In the genomic region with DNA sequence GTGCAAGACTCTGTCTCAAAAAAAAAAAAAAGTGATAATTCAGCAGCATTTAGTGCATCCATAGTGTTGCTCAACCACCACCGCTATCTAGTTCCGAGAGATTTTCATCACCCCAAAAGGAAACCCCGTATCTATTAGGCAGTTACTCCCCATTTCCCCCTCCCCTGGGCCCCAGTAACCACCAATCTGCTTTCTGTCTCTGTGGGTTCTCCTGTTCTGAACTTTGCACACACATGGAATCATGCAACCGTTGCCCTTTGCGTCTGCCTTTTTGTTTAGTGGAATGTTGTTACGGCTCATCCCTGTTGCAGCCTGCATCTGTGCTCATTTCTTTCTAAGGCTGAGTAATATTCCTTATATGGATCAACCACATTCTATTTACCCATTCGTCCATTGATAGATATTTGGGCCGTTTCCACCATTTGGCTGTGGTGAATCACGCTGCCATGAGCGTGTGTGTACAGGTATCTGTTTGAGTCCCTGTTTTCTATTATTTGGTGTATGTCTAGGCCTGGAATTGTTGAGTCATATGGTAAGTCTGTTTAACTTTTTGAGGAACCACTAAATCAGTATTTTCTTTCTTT, we compare ENCODE assay signal across 1 cellular context.
A peak's percentile ranks its signal among the peaks of the same experiment; 100 is the strongest.
TF ChIP-seq lines count a peak whose summit lies in the region.

No MANE protein-coding gene starts in this region.

TF ChIP-seq in K562, 482 proteins besides CTCF, POLR2A, EP300 and RAD21 (continues in another document):
- no peak for TF ChIP-seq NELFE (IDR thresholded peaks at IDR 0.05; ENCODE audit: insufficient read depth, insufficient read length)
- peak; percentile 82 for TF ChIP-seq CEBPB (tag; IDR thresholded peaks at IDR 0.05)
- TF ChIP-seq ZBED1 (IDR thresholded peaks at IDR 0.05) = no peak
- TF ChIP-seq, protein P1, sequence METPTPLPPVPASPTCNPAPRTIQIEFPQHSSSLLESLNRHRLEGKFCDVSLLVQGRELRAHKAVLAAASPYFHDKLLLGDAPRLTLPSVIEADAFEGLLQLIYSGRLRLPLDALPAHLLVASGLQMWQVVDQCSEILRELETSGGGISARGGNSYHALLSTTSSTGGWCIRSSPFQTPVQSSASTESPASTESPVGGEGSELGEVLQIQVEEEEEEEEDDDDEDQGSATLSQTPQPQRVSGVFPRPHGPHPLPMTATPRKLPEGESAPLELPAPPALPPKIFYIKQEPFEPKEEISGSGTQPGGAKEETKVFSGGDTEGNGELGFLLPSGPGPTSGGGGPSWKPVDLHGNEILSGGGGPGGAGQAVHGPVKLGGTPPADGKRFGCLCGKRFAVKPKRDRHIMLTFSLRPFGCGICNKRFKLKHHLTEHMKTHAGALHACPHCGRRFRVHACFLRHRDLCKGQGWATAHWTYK (CRISPR knock-in tag; IDR thresholded peaks at IDR 0.05) = no peak
- no peak for TF ChIP-seq FOXA1 (IDR thresholded peaks at IDR 0.05; ENCODE audit: borderline replicate concordance)
- TF ChIP-seq, protein P2, sequence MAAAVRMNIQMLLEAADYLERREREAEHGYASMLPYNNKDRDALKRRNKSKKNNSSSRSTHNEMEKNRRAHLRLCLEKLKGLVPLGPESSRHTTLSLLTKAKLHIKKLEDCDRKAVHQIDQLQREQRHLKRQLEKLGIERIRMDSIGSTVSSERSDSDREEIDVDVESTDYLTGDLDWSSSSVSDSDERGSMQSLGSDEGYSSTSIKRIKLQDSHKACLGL (CRISPR knock-in tag; IDR thresholded peaks at IDR 0.05; ENCODE audit: borderline replicate concordance, poor library complexity, severe bottlenecking) = no peak
- no peak for TF ChIP-seq DDX20 (tag; IDR thresholded peaks at IDR 0.05; ENCODE audit: low read depth)
- no peak for TF ChIP-seq SUPT5H (IDR thresholded peaks at IDR 0.05)
- TF ChIP-seq, protein P3, sequence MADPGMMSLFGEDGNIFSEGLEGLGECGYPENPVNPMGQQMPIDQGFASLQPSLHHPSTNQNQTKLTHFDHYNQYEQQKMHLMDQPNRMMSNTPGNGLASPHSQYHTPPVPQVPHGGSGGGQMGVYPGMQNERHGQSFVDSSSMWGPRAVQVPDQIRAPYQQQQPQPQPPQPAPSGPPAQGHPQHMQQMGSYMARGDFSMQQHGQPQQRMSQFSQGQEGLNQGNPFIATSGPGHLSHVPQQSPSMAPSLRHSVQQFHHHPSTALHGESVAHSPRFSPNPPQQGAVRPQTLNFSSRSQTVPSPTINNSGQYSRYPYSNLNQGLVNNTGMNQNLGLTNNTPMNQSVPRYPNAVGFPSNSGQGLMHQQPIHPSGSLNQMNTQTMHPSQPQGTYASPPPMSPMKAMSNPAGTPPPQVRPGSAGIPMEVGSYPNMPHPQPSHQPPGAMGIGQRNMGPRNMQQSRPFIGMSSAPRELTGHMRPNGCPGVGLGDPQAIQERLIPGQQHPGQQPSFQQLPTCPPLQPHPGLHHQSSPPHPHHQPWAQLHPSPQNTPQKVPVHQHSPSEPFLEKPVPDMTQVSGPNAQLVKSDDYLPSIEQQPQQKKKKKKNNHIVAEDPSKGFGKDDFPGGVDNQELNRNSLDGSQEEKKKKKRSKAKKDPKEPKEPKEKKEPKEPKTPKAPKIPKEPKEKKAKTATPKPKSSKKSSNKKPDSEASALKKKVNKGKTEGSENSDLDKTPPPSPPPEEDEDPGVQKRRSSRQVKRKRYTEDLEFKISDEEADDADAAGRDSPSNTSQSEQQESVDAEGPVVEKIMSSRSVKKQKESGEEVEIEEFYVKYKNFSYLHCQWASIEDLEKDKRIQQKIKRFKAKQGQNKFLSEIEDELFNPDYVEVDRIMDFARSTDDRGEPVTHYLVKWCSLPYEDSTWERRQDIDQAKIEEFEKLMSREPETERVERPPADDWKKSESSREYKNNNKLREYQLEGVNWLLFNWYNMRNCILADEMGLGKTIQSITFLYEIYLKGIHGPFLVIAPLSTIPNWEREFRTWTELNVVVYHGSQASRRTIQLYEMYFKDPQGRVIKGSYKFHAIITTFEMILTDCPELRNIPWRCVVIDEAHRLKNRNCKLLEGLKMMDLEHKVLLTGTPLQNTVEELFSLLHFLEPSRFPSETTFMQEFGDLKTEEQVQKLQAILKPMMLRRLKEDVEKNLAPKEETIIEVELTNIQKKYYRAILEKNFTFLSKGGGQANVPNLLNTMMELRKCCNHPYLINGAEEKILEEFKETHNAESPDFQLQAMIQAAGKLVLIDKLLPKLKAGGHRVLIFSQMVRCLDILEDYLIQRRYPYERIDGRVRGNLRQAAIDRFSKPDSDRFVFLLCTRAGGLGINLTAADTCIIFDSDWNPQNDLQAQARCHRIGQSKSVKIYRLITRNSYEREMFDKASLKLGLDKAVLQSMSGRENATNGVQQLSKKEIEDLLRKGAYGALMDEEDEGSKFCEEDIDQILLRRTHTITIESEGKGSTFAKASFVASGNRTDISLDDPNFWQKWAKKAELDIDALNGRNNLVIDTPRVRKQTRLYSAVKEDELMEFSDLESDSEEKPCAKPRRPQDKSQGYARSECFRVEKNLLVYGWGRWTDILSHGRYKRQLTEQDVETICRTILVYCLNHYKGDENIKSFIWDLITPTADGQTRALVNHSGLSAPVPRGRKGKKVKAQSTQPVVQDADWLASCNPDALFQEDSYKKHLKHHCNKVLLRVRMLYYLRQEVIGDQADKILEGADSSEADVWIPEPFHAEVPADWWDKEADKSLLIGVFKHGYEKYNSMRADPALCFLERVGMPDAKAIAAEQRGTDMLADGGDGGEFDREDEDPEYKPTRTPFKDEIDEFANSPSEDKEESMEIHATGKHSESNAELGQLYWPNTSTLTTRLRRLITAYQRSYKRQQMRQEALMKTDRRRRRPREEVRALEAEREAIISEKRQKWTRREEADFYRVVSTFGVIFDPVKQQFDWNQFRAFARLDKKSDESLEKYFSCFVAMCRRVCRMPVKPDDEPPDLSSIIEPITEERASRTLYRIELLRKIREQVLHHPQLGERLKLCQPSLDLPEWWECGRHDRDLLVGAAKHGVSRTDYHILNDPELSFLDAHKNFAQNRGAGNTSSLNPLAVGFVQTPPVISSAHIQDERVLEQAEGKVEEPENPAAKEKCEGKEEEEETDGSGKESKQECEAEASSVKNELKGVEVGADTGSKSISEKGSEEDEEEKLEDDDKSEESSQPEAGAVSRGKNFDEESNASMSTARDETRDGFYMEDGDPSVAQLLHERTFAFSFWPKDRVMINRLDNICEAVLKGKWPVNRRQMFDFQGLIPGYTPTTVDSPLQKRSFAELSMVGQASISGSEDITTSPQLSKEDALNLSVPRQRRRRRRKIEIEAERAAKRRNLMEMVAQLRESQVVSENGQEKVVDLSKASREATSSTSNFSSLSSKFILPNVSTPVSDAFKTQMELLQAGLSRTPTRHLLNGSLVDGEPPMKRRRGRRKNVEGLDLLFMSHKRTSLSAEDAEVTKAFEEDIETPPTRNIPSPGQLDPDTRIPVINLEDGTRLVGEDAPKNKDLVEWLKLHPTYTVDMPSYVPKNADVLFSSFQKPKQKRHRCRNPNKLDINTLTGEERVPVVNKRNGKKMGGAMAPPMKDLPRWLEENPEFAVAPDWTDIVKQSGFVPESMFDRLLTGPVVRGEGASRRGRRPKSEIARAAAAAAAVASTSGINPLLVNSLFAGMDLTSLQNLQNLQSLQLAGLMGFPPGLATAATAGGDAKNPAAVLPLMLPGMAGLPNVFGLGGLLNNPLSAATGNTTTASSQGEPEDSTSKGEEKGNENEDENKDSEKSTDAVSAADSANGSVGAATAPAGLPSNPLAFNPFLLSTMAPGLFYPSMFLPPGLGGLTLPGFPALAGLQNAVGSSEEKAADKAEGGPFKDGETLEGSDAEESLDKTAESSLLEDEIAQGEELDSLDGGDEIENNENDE (IDR thresholded peaks at IDR 0.05; ENCODE audit: low read depth, low read length) = no peak
- TF ChIP-seq ZNF316 (IDR thresholded peaks at IDR 0.05) = peak; percentile 41; the same call in 1 of the 2 replicates
- peak; percentile 40; the same call in 1 of the 2 replicates for TF ChIP-seq CEBPG (CRISPR knock-in tag; IDR thresholded peaks at IDR 0.05)
- TF ChIP-seq CEBPG (tag; conservative IDR thresholded peaks at IDR 0.05 in 1 of 2, IDR thresholded peaks at IDR 0.05 in 1 of 2) = peak; percentile 53 to 73; a peak in 3 of 4 replicates
- no peak for TF ChIP-seq GATA2 (CRISPR knock-in tag; IDR thresholded peaks at IDR 0.05)
- TF ChIP-seq FOSL1 (tag; conservative IDR thresholded peaks at IDR 0.05) = peak; percentile 45
- no peak for TF ChIP-seq JUNB (CRISPR knock-in tag; conservative IDR thresholded peaks at IDR 0.05)
- TF ChIP-seq ZNF24 (IDR thresholded peaks at IDR 0.05) = no peak
- no peak for TF ChIP-seq EP400 (IDR thresholded peaks at IDR 0.05)
- TF ChIP-seq JUND (IDR thresholded peaks at IDR 0.05; ENCODE audit: borderline replicate concordance, low read depth, low read length) = no peak
- peak; percentile 34; the same call in 1 of the 3 replicates for TF ChIP-seq JUND (tag; IDR thresholded peaks at IDR 0.05; ENCODE audit: borderline replicate concordance, low read depth, low read length)
- TF ChIP-seq, protein P4, sequence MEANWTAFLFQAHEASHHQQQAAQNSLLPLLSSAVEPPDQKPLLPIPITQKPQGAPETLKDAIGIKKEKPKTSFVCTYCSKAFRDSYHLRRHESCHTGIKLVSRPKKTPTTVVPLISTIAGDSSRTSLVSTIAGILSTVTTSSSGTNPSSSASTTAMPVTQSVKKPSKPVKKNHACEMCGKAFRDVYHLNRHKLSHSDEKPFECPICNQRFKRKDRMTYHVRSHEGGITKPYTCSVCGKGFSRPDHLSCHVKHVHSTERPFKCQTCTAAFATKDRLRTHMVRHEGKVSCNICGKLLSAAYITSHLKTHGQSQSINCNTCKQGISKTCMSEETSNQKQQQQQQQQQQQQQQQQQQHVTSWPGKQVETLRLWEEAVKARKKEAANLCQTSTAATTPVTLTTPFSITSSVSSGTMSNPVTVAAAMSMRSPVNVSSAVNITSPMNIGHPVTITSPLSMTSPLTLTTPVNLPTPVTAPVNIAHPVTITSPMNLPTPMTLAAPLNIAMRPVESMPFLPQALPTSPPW (CRISPR knock-in tag; IDR thresholded peaks at IDR 0.05) = peak; percentile 60; the same call in 1 of the 2 replicates
- TF ChIP-seq CHCHD3 (CRISPR knock-in tag; IDR thresholded peaks at IDR 0.05) = no peak
- TF ChIP-seq, protein P5, sequence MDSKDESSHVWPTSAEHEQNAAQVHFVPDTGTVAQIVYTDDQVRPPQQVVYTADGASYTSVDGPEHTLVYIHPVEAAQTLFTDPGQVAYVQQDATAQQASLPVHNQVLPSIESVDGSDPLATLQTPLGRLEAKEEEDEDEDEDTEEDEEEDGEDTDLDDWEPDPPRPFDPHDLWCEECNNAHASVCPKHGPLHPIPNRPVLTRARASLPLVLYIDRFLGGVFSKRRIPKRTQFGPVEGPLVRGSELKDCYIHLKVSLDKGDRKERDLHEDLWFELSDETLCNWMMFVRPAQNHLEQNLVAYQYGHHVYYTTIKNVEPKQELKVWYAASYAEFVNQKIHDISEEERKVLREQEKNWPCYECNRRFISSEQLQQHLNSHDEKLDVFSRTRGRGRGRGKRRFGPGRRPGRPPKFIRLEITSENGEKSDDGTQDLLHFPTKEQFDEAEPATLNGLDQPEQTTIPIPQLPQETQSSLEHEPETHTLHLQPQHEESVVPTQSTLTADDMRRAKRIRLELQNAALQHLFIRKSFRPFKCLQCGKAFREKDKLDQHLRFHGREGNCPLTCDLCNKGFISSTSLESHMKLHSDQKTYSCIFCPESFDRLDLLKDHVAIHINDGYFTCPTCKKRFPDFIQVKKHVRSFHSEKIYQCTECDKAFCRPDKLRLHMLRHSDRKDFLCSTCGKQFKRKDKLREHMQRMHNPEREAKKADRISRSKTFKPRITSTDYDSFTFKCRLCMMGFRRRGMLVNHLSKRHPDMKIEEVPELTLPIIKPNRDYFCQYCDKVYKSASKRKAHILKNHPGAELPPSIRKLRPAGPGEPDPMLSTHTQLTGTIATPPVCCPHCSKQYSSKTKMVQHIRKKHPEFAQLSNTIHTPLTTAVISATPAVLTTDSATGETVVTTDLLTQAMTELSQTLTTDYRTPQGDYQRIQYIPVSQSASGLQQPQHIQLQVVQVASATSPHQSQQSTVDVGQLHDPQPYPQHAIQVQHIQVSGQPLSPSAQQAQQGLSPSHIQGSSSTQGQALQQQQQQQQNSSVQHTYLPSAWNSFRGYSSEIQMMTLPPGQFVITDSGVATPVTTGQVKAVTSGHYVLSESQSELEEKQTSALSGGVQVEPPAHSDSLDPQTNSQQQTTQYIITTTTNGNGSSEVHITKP (IDR thresholded peaks at IDR 0.05; ENCODE audit: partially characterized antibody) = peak; percentile 46
- TF ChIP-seq NFIC (IDR thresholded peaks at IDR 0.05) = no peak
- TF ChIP-seq CBX8 (IDR thresholded peaks at IDR 0.05; ENCODE audit: borderline replicate concordance, extremely low read depth, low read depth, low read length, poor library complexity, severe bottlenecking) = no peak
- no peak for TF ChIP-seq RBBP5 (IDR thresholded peaks at IDR 0.05; ENCODE audit: borderline replicate concordance, insufficient read depth, low read length, poor library complexity, severe bottlenecking)
- no peak for TF ChIP-seq SMC3 (conservative IDR thresholded peaks at IDR 0.05; ENCODE audit: insufficient read depth, low read depth, low read length)
- TF ChIP-seq MYC (IDR thresholded peaks at IDR 0.05; ENCODE audit: low read depth, low read length) = no peak
- no peak for TF ChIP-seq MYC (CRISPR knock-in tag; IDR thresholded peaks at IDR 0.05; ENCODE audit: borderline replicate concordance, low read depth)
- TF ChIP-seq LEF1 (IDR thresholded peaks at IDR 0.05) = no peak
- TF ChIP-seq ZSCAN29 (IDR thresholded peaks at IDR 0.05) = no peak
- TF ChIP-seq POU5F1 (IDR thresholded peaks at IDR 0.05; ENCODE audit: borderline replicate concordance, low read depth, low read length, partially characterized antibody) = no peak
- TF ChIP-seq, protein P6, sequence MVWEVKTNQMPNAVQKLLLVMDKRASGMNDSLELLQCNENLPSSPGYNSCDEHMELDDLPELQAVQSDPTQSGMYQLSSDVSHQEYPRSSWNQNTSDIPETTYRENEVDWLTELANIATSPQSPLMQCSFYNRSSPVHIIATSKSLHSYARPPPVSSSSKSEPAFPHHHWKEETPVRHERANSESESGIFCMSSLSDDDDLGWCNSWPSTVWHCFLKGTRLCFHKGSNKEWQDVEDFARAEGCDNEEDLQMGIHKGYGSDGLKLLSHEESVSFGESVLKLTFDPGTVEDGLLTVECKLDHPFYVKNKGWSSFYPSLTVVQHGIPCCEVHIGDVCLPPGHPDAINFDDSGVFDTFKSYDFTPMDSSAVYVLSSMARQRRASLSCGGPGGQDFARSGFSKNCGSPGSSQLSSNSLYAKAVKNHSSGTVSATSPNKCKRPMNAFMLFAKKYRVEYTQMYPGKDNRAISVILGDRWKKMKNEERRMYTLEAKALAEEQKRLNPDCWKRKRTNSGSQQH (CRISPR knock-in tag; IDR thresholded peaks at IDR 0.05) = no peak
- TF ChIP-seq, protein P7, sequence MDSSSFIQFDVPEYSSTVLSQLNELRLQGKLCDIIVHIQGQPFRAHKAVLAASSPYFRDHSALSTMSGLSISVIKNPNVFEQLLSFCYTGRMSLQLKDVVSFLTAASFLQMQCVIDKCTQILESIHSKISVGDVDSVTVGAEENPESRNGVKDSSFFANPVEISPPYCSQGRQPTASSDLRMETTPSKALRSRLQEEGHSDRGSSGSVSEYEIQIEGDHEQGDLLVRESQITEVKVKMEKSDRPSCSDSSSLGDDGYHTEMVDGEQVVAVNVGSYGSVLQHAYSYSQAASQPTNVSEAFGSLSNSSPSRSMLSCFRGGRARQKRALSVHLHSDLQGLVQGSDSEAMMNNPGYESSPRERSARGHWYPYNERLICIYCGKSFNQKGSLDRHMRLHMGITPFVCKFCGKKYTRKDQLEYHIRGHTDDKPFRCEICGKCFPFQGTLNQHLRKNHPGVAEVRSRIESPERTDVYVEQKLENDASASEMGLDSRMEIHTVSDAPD (CRISPR knock-in tag; IDR thresholded peaks at IDR 0.05) = no peak
- TF ChIP-seq HIVEP1 (CRISPR knock-in tag; IDR thresholded peaks at IDR 0.05) = no peak
- no peak for TF ChIP-seq L3MBTL2 (IDR thresholded peaks at IDR 0.05)
